ENCODE assay signal across 11 cellular contexts in the genomic region with DNA sequence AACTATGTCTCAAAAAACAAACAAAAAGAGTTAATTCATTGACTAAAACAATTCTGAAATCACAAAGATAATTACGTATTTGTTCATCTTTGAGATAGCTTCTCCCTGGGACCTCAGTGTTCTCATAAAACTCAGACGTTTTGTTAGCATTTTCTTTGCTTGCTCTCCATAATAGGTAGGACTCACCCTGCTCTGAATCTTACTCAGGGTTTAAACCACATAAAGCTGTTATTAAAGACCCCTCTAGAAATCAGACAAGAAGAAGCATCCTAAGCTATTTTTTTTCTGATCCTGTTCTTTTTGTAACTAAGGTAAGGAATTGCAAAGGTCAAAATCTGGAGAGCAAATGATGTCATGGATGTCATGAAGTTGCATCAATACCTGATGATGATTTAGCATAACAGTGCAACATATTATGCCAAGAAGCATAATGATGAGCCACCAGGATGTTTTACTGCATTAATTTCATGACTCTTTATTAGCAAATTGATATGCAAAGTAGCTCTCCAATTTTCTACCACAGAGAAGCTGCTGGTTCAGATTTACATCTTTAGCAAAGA. TPM values are rescaled to one million over a fixed set of nuclear protein-coding genes. Genes with fewer than 3 reads are reported as not detected.
DNase-seq lines count a peak whose midpoint lies in the region; ATAC-seq and TF ChIP-seq lines count a peak whose summit lies in the region.
"Had no signal": no experiment of that assay in that cellular context is flagged by ENCODE, and none has a peak within 500 bp of the region (broad histone marks: within the 10 kb centered on the region; RNA-seq: fewer than 3 reads in every experiment).

No MANE protein-coding gene starts in this region.

- peaks cover 23 to 53% of the 10 kb centered on the region in 2 donors for H3K4me1 ChIP-seq in thoracic aorta (ENCODE audit: control insufficient read depth in 1 of 2, low read depth in 2 of 2)

- H3K4me3 Mint-ChIP-seq in activated T-cell treated with anti-CD3 and anti-CD28 coated beads, Interleukin-2, amount 50 U/mL, for 24 hours = peak overlapping the region; percentile 86
- peak overlapping the region; percentile 66 for H3K4me3 Mint-ChIP-seq in glutamatergic neuron (ENCODE audit: unreplicated experiment)
- H3K4me3 Mint-ChIP-seq in stimulated activated naive B cell treated with anti-CD40 and anti-IgM and Interleukin-4, amounts not matched to agents 10 μg/mL and 1 μg/mL and 100 μg/mL, for 72 hours = no peak overlapping the region

- no peaks in the 10 kb centered on the region for H3K27me3 Mint-ChIP-seq in activated T-cell treated with anti-CD3 and anti-CD28 coated beads, Interleukin-2, amount 50 U/mL, for 24 hours
- peaks cover 5% of the 10 kb centered on the region for H3K27me3 Mint-ChIP-seq in glutamatergic neuron (ENCODE audit: unreplicated experiment)
- no peaks in the 10 kb centered on the region for H3K27me3 Mint-ChIP-seq in stimulated activated naive B cell treated with anti-CD40 and anti-IgM and Interleukin-4, amounts not matched to agents 10 μg/mL and 1 μg/mL and 100 μg/mL, for 72 hours

- peak overlapping the region; percentile 85 to 97 for H3K27ac ChIP-seq in thoracic aorta

- no peak for ATAC-seq in thoracic aorta (ENCODE audit: insufficient number of reproducible peaks, low FRiP score, low read depth)
- no peak for ATAC-seq in stimulated activated naive B cell treated with anti-CD40 and anti-IgM and Interleukin-4, amounts not matched to agents 10 μg/mL and 1 μg/mL and 100 μg/mL, for 72 hours (replicated peaks)

- no peaks in the 10 kb centered on the region for H3K36me3 ChIP-seq in thoracic aorta

- peak overlapping the region; percentile 97 for H3K4me3 ChIP-seq in WI38 (ENCODE audit: low read depth, low read length)
- H3K4me3 ChIP-seq in thoracic aorta = peak overlapping the region; percentile 99

- H3K4me1 Mint-ChIP-seq in activated T-cell treated with anti-CD3 and anti-CD28 coated beads, Interleukin-2, amount 50 U/mL, for 24 hours (ENCODE audit: low read depth) = peaks cover 40% of the 10 kb centered on the region
- H3K4me1 Mint-ChIP-seq in glutamatergic neuron (ENCODE audit: low read depth, unreplicated experiment) = peaks cover 9% of the 10 kb centered on the region
- H3K4me1 Mint-ChIP-seq in stimulated activated naive B cell treated with anti-CD40 and anti-IgM and Interleukin-4, amounts not matched to agents 10 μg/mL and 1 μg/mL and 100 μg/mL, for 72 hours = peaks cover 13 to 57% of the 10 kb centered on the region in 2 donors

- H3K27me3 ChIP-seq in thoracic aorta (replicated peaks; ENCODE audit: insufficient read depth) = no peaks in the 10 kb centered on the region

- H3K9me3 ChIP-seq in thoracic aorta = no peaks in the 10 kb centered on the region

- H3K9me3 Mint-ChIP-seq in activated T-cell treated with anti-CD3 and anti-CD28 coated beads, Interleukin-2, amount 50 U/mL, for 24 hours = no peaks in the 10 kb centered on the region
- H3K9me3 Mint-ChIP-seq in glutamatergic neuron (ENCODE audit: unreplicated experiment) = peaks cover 2% of the 10 kb centered on the region
- H3K9me3 Mint-ChIP-seq in stimulated activated naive B cell treated with anti-CD40 and anti-IgM and Interleukin-4, amounts not matched to agents 10 μg/mL and 1 μg/mL and 100 μg/mL, for 72 hours = no peaks in the 10 kb centered on the region

- no peak for DNase-seq in activated T-cell treated with anti-CD3 and anti-CD28 coated beads, Interleukin-2, amount 50 U/mL, for 24 hours
- DNase-seq in activated T-cell treated with anti-CD3 and anti-CD28 coated beads, Interleukin-2, amount 50 U/mL, for 48 hours = no peak
- no peak for DNase-seq in glutamatergic neuron
- no peak for DNase-seq in thoracic aorta (ENCODE audit: low spot score)
- no peak for DNase-seq in SKM-1 (lab: John Stamatoyannopoulos, UW; ENCODE audit: unreplicated experiment)
- DNase-seq in ecto neural progenitor cell (ENCODE audit: low spot score) = no peak
- DNase-seq in stimulated activated naive B cell treated with anti-CD40 and anti-IgM and Interleukin-4, amounts not matched to agents 10 μg/mL and 1 μg/mL and 100 μg/mL, for 72 hours = no peak
- DNase-seq: amniotic stem cell, NCI-H226, SIG-M5 had no signal

- H3K27ac Mint-ChIP-seq in activated T-cell treated with anti-CD3 and anti-CD28 coated beads, Interleukin-2, amount 50 U/mL, for 24 hours = no peak overlapping the region
- H3K27ac Mint-ChIP-seq in glutamatergic neuron (ENCODE audit: unreplicated experiment) = no peak overlapping the region
- H3K27ac Mint-ChIP-seq in stimulated activated naive B cell treated with anti-CD40 and anti-IgM and Interleukin-4, amounts not matched to agents 10 μg/mL and 1 μg/mL and 100 μg/mL, for 72 hours = no peak overlapping the region

- H3K36me3 Mint-ChIP-seq in activated T-cell treated with anti-CD3 and anti-CD28 coated beads, Interleukin-2, amount 50 U/mL, for 24 hours (ENCODE audit: low read depth) = peaks cover 11% of the 10 kb centered on the region
- no peaks in the 10 kb centered on the region for H3K36me3 Mint-ChIP-seq in glutamatergic neuron (ENCODE audit: unreplicated experiment)
- peaks cover 0 to 4% of the 10 kb centered on the region in 2 donors for H3K36me3 Mint-ChIP-seq in stimulated activated naive B cell treated with anti-CD40 and anti-IgM and Interleukin-4, amounts not matched to agents 10 μg/mL and 1 μg/mL and 100 μg/mL, for 72 hours

- TF ChIP-seq CTCF in WI38 (IDR thresholded peaks at IDR 0.05; ENCODE audit: low read depth, low read length) (no peak), glutamatergic neuron (IDR thresholded peaks at IDR 0.05; ENCODE audit: partially characterized antibody, unreplicated experiment) (no peak), thoracic aorta (IDR thresholded peaks at IDR 0.05) (no peak)

RNA-seq across cellular contexts. Expression of a gene that starts 2.4 kb away (rescaled TPM):
- total RNA-seq in glutamatergic neuron (ENCODE audit: unreplicated experiment) (27.7 TPM), thoracic aorta (10 to 100 TPM; 71.2 to 72.2 TPM)

RNA-seq across cellular contexts. Expression of a gene that starts 17.1 kb away (rescaled TPM):
- total RNA-seq in glutamatergic neuron (ENCODE audit: unreplicated experiment) (64.5 TPM), thoracic aorta (10 to 100 TPM; 79.4 to 85.4 TPM)

Comparison
In these comparisons a context has a peak if more than half of its experiments do, and no peak if none do; other contexts are left out.
1. H3K4me3 Mint-ChIP-seq: peak in activated T-cell treated with anti-CD3 and anti-CD28 coated beads, Interleukin-2, amount 50 U/mL, for 24 hours (single experiment) and glutamatergic neuron (single experiment); none in stimulated activated naive B cell treated with anti-CD40 and anti-IgM and Interleukin-4, amounts not matched to agents 10 μg/mL and 1 μg/mL and 100 μg/mL, for 72 hours (0 of 2).